In genomic region chr16:67226295-67226803, GRCh38 we compare ENCODE assay signal across 8 cellular contexts. TPM values are rescaled to one million over a fixed set of nuclear protein-coding genes. Genes with fewer than 3 reads are reported as not detected.
DNase-seq lines count a peak whose midpoint lies in the region; ATAC-seq and TF ChIP-seq lines count a peak whose summit lies in the region.

No MANE protein-coding gene starts in this region.

- H3K9ac ChIP-seq in BLaER1 treated with 17β-estradiol and CSF1 and Interleukin-3, amounts not matched to agents 10 nM and 100 nM, result peak overlapping the region; percentile 78 to 96 (median 88)

- H3K27me3 ChIP-seq in BLaER1 treated with 17β-estradiol and CSF1 and Interleukin-3, amounts not matched to agents 10 nM and 100 nM, result no peaks in the 10 kb centered on the region
- no peaks in the 10 kb centered on the region for H3K27me3 ChIP-seq in MG63
- no peaks in the 10 kb centered on the region for H3K27me3 ChIP-seq in dorsolateral prefrontal cortex

- TF ChIP-seq CTCF in dorsolateral prefrontal cortex (IDR thresholded peaks at IDR 0.05 in 54 of 56, conservative IDR thresholded peaks at IDR 0.05 in 2 of 56; ENCODE audit: low read depth in 1 of 56, partially characterized antibody in 56 of 56) (no peak), nephron (IDR thresholded peaks at IDR 0.05; ENCODE audit: unreplicated experiment in 3 of 3) (no peak)

- H3K4me3 Mint-ChIP-seq in nephron, result peak overlapping the region; percentile 99 to 100 (median 99)

- peak overlapping the region; percentile 78 to 99 (median 96) for H3K4me2 ChIP-seq in BLaER1 treated with 17β-estradiol and CSF1 and Interleukin-3, amounts not matched to agents 10 nM and 100 nM

- peak overlapping the region; percentile 81 to 100 (median 96) for H3K4me3 ChIP-seq in BLaER1 treated with 17β-estradiol and CSF1 and Interleukin-3, amounts not matched to agents 10 nM and 100 nM
- peak overlapping the region; percentile 95 for H3K4me3 ChIP-seq in MG63
- H3K4me3 ChIP-seq in dorsolateral prefrontal cortex, result peak overlapping the region; percentile 61 to 100 (median 97)

- H3K4me1 ChIP-seq in BLaER1 treated with 17β-estradiol and CSF1 and Interleukin-3, amounts not matched to agents 10 nM and 100 nM, result peaks cover 27 to 37% (median 31%) of the 10 kb centered on the region in 10 experiments

- peaks cover 25% of the 10 kb centered on the region for H3K4me1 Mint-ChIP-seq in nephron

- peaks cover 0 to 42% (median 32%) of the 10 kb centered on the region in 11 experiments; a peak in 15 of 22 replicates for H4K20me1 ChIP-seq in BLaER1 treated with 17β-estradiol and CSF1 and Interleukin-3, amounts not matched to agents 10 nM and 100 nM

- no peak for DNase-seq in MG63
- DNase-seq in dorsolateral prefrontal cortex, result no peak
- DNase-seq in ACHN, result no peak
- no peak for DNase-seq in stimulated activated CD4-positive, alpha-beta T cell treated with anti-CD3 and anti-CD28 coated beads, Interleukin-4, amount 100 ng/mL, for 1 hour
- no peak for DNase-seq in activated effector memory CD4-positive, alpha-beta T cell treated with Interleukin-2 at 50 U/mL for 16 hours

- H3K36me3 ChIP-seq in BLaER1 treated with 17β-estradiol and CSF1 and Interleukin-3, amounts not matched to agents 10 nM and 100 nM, result peaks cover 33 to 36% (median 35%) of the 10 kb centered on the region in 11 experiments
- H3K36me3 ChIP-seq in MG63, result peaks cover 15% of the 10 kb centered on the region

- H3K27ac ChIP-seq in BLaER1 treated with 17β-estradiol and CSF1 and Interleukin-3, amounts not matched to agents 10 nM and 100 nM, result peak overlapping the region; percentile 61 to 88 (median 81)
- peak overlapping the region in 54 of 59 donors; percentile 17 to 94 (median 78) for H3K27ac ChIP-seq in dorsolateral prefrontal cortex

- H3K27ac Mint-ChIP-seq in nephron, result peak overlapping the region; percentile 77 to 93 (median 81)

- intact Hi-C loops in dorsolateral prefrontal cortex (cut with DNase I), result loop anchor here in 1 of 2 donors (2.0 to 5.0 kb wide), 2 partner anchors 34 to 436 kb away; partner anchors contain the start of genes ACD, E2F4 and PARD6A

- peaks cover 13% of the 10 kb centered on the region for H3K36me3 Mint-ChIP-seq in nephron (ENCODE audit: low read depth)

- H3K27me3 Mint-ChIP-seq in nephron (ENCODE audit: low read depth), result no peaks in the 10 kb centered on the region

- no peaks in the 10 kb centered on the region for H3K9me3 ChIP-seq in BLaER1 treated with 17β-estradiol and CSF1 and Interleukin-3, amounts not matched to agents 10 nM and 100 nM (replicated peaks in 1 of 11)
- H3K9me3 ChIP-seq in MG63, result no peaks in the 10 kb centered on the region

- no peak for ATAC-seq in HG03196 (IDR thresholded peaks at IDR 0.05; ENCODE audit: unreplicated experiment)

- no peaks in the 10 kb centered on the region for H3K9me3 Mint-ChIP-seq in nephron

- in situ Hi-C loops in ACHN (cut with HindIII; ENCODE audit: low pct_ligation_motif_present, low pct_unique_long_range_greater_than_20kb, low sequenced_read_pairs), result no loop called here

RNA-seq across cellular contexts. Expression of gene TMEM208, which starts 0.6 kb away (rescaled TPM):
- total RNA-seq in MG63 (2014; rRNA removed; shearing (Covaris generic); ENCODE audit: low replicate concordance), result 27.1 and 33.2 TPM in 2 replicates
- 10 to 100 TPM; 16.2 to 40.3 (median 28.1) TPM for total RNA-seq in dorsolateral prefrontal cortex

RNA-seq across cellular contexts. Expression of gene FHOD1, which starts 20.9 kb away (rescaled TPM):
- total RNA-seq in MG63 (2014; rRNA removed; shearing (Covaris generic); ENCODE audit: low replicate concordance), result 7.7 and 8.9 TPM in 2 replicates
- 10 to 100 TPM in 102 of 120 experiments, 1 to 10 TPM in 18; 5.4 to 26.6 (median 13.7) TPM for total RNA-seq in dorsolateral prefrontal cortex

RNA-seq across cellular contexts. Expression of gene SLC9A5, which starts 22.4 kb away (rescaled TPM):
- total RNA-seq in MG63 (2014; rRNA removed; shearing (Covaris generic); ENCODE audit: low replicate concordance), result 0.03 TPM in 1 of 2 replicates, not detected in the other
- total RNA-seq in dorsolateral prefrontal cortex, result 10 to 100 TPM in 69 of 120 experiments, 1 to 10 TPM in 51; 3.0 to 25.8 (median 10.6) TPM

RNA-seq across cellular contexts. Expression of gene ELMO3, which starts 27.4 kb away (rescaled TPM):
- total RNA-seq in MG63 (2014; rRNA removed; shearing (Covaris generic); ENCODE audit: low replicate concordance), result 1.9 TPM in 1 of 2 replicates, not detected in the other
- 1 to 10 TPM in 96 of 120 experiments, under 1 TPM in 24; 0.41 to 2.9 (median 1.3) TPM for total RNA-seq in dorsolateral prefrontal cortex

RNA-seq across cellular contexts. Expression of gene E2F4, which starts 34.4 kb away (rescaled TPM):
- total RNA-seq in MG63 (2014; rRNA removed; shearing (Covaris generic); ENCODE audit: low replicate concordance), result 72.5 and 81.0 TPM in 2 replicates
- total RNA-seq in dorsolateral prefrontal cortex, result 10 to 100 TPM; 30.4 to 60.3 (median 41.7) TPM
